Comparison of ENCODE assay signal across 1 cellular context in genomic region chr16:46686815-46687473, GRCh38.
TF ChIP-seq lines count a peak whose summit lies in the region.

No MANE protein-coding gene starts in this region.

TF ChIP-seq in HepG2, 621 proteins besides CTCF, POLR2A, EP300 and RAD21:
- TF ChIP-seq THAP9 (CRISPR knock-in tag; IDR thresholded peaks at IDR 0.05; ENCODE audit: borderline replicate concordance) (no peak), TOE1 (CRISPR knock-in tag; IDR thresholded peaks at IDR 0.05) (no peak), KMT2B (CRISPR knock-in tag; IDR thresholded peaks at IDR 0.05) (0 out of 2 replicates have a peak, but pooled peaks have one; percentile 39), FOXM1 (CRISPR knock-in tag; IDR thresholded peaks at IDR 0.05) (no peak), EHMT2 (IDR thresholded peaks at IDR 0.05; ENCODE audit: borderline replicate concordance, low read depth, low read length) (no peak), ZNF180 (CRISPR knock-in tag; IDR thresholded peaks at IDR 0.05; ENCODE audit: borderline replicate concordance, low read depth) (no peak), SOX13 (IDR thresholded peaks at IDR 0.05) (no peak), SOX13 (CRISPR knock-in tag; conservative IDR thresholded peaks at IDR 0.05 in 1 of 2, IDR thresholded peaks at IDR 0.05 in 1 of 2) (peak in 1 of 2 experiments; percentile 69; a peak in 2 of 4 replicates), HDAC1 (CRISPR knock-in tag; IDR thresholded peaks at IDR 0.05) (0 out of 2 replicates have a peak, but pooled peaks have one; percentile 27), MAFK (conservative IDR thresholded peaks at IDR 0.05 in 1 of 2, IDR thresholded peaks at IDR 0.05 in 1 of 2; ENCODE audit: low read length in 2 of 2) (peak; percentile 89 to 90), SOX5 (CRISPR knock-in tag; IDR thresholded peaks at IDR 0.05; ENCODE audit: borderline replicate concordance) (peak; percentile 46; the same call in 1 of the 2 replicates), KDM4B (CRISPR knock-in tag; IDR thresholded peaks at IDR 0.05) (no peak), AFF4 (CRISPR knock-in tag; IDR thresholded peaks at IDR 0.05) (no peak), ZNF788 (CRISPR knock-in tag; IDR thresholded peaks at IDR 0.05; ENCODE audit: borderline replicate concordance) (no peak), FOXC1 (CRISPR knock-in tag; IDR thresholded peaks at IDR 0.05; ENCODE audit: borderline replicate concordance) (no peak), AHR (CRISPR knock-in tag; IDR thresholded peaks at IDR 0.05) (no peak), SAP130 (CRISPR knock-in tag; IDR thresholded peaks at IDR 0.05; ENCODE audit: low read depth) (peak; percentile 22; the same call in 1 of the 2 replicates), STAT6 (CRISPR knock-in tag; IDR thresholded peaks at IDR 0.05; ENCODE audit: borderline replicate concordance) (no peak), ZSCAN21 (CRISPR knock-in tag; IDR thresholded peaks at IDR 0.05; ENCODE audit: borderline replicate concordance) (0 out of 2 replicates have a peak, but pooled peaks have one; percentile 34), BRD4 (CRISPR knock-in tag; IDR thresholded peaks at IDR 0.05) (no peak), DMAP1 (CRISPR knock-in tag; IDR thresholded peaks at IDR 0.05) (0 out of 2 replicates have a peak, but pooled peaks have one; percentile 32), TIGD3 (CRISPR knock-in tag; IDR thresholded peaks at IDR 0.05; ENCODE audit: borderline replicate concordance) (no peak), TCF12 (IDR thresholded peaks at IDR 0.05) (no peak), TCF12 (CRISPR knock-in tag; IDR thresholded peaks at IDR 0.05) (no peak), NFE2L1 (CRISPR knock-in tag; IDR thresholded peaks at IDR 0.05; ENCODE audit: borderline replicate concordance) (no peak), ZFP41 (CRISPR knock-in tag; IDR thresholded peaks at IDR 0.05; ENCODE audit: borderline replicate concordance) (no peak), ARNT2 (CRISPR knock-in tag; IDR thresholded peaks at IDR 0.05; ENCODE audit: low read depth) (no peak), ZNF562 (CRISPR knock-in tag; IDR thresholded peaks at IDR 0.05; ENCODE audit: borderline replicate concordance) (no peak), ZNF563 (CRISPR knock-in tag; IDR thresholded peaks at IDR 0.05) (no peak), ZNF317 (CRISPR knock-in tag; IDR thresholded peaks at IDR 0.05) (peak; percentile 71; the same call in 1 of the 2 replicates), MAFF (IDR thresholded peaks at IDR 0.05; ENCODE audit: low read depth, low read length) (peak; percentile 83), RBFOX2 (IDR thresholded peaks at IDR 0.05; ENCODE audit: low read depth, low read length) (no peak)
